Comparison of ENCODE assay signal across 9 cellular contexts in genomic region chr4:152590179-152591031, GRCh38. TPM values are rescaled to one million over a fixed set of nuclear protein-coding genes. Genes with fewer than 3 reads are reported as not detected.
DNase-seq lines count a peak whose midpoint lies in the region; ATAC-seq, FAIRE-seq and TF ChIP-seq lines count a peak whose summit lies in the region.
"Had no signal": no experiment of that assay in that cellular context is flagged by ENCODE, and none has a peak within 500 bp of the region (broad histone marks: within the 10 kb centered on the region; RNA-seq: fewer than 3 reads in every experiment).

No MANE protein-coding gene starts in this region.

- peaks cover 5% of the 10 kb centered on the region for H3K27me3 Mint-ChIP-seq in glutamatergic neuron (ENCODE audit: unreplicated experiment)

- peak; percentile 99 for DNase-seq in AG04449 (ENCODE audit: low read depth, low spot score)
- DNase-seq in HS-27A (ENCODE audit: low read depth) = peak; percentile 46
- DNase-seq in SK-MEL-5 (ENCODE audit: low read depth, low spot score) = peak; percentile 2
- no peak for DNase-seq in glutamatergic neuron
- no peak for DNase-seq in small intestine
- DNase-seq in GOT3 (lab: John Stamatoyannopoulos, UW) = no peak

- WGBS in small intestine, 3 donors = 47 to 56% (median 49%) methylated on average over 4 of the region's 4 CpGs

- in situ Hi-C loops in SK-MEL-5 (cut with HindIII; ENCODE audit: low pct_unique_long_range_greater_than_20kb, low sequenced_read_pairs) = no loop called here

- TF ChIP-seq CTCF in AG04449 (IDR thresholded peaks at IDR 0.05; ENCODE audit: insufficient read depth, low read length, missing control alignments) (no peak), glutamatergic neuron (IDR thresholded peaks at IDR 0.05; ENCODE audit: partially characterized antibody, unreplicated experiment) (no peak)

- peaks cover 2% of the 10 kb centered on the region for H3K9me3 Mint-ChIP-seq in glutamatergic neuron (ENCODE audit: unreplicated experiment)

- ATAC-seq in HG03175 (IDR thresholded peaks at IDR 0.05; ENCODE audit: unreplicated experiment) (no peak), GM21526 (IDR thresholded peaks at IDR 0.05; ENCODE audit: low FRiP score, unreplicated experiment) (no peak)

- H3K27ac Mint-ChIP-seq in glutamatergic neuron (ENCODE audit: unreplicated experiment) = peak overlapping the region; percentile 80
- H3K27ac Mint-ChIP-seq: stimulated activated naive CD8-positive, alpha-beta T cell treated with anti-CD3 and anti-CD28 coated beads, Interleukin-15, Interleukin-2, amounts not matched to agents 100 ng/mL and 50 ng/mL, for 24 hours had no signal

- H3K4me1 ChIP-seq in small intestine (ENCODE audit: control insufficient read depth in 2 of 2, insufficient read depth in 1 of 2, low read depth in 1 of 2, low read length in 1 of 2) = no peaks in the 10 kb centered on the region

- H3K4me1 Mint-ChIP-seq in glutamatergic neuron (ENCODE audit: low read depth, unreplicated experiment) = peaks cover 24% of the 10 kb centered on the region

- peak overlapping the region; percentile 82 for H3K4me3 Mint-ChIP-seq in glutamatergic neuron (ENCODE audit: unreplicated experiment)
- H3K4me3 Mint-ChIP-seq: stimulated activated naive CD8-positive, alpha-beta T cell treated with anti-CD3 and anti-CD28 coated beads, Interleukin-15, Interleukin-2, amounts not matched to agents 100 ng/mL and 50 ng/mL, for 24 hours had no signal

- peaks cover 6% of the 10 kb centered on the region for H3K36me3 Mint-ChIP-seq in glutamatergic neuron (ENCODE audit: unreplicated experiment)

- no peaks in the 10 kb centered on the region for H3K27me3 ChIP-seq in small intestine (ENCODE audit: control insufficient read depth in 2 of 2, insufficient read depth in 2 of 2, low read length in 2 of 2)

- no peak overlapping the region for H3K27ac ChIP-seq in small intestine (ENCODE audit: low read depth in 1 of 2, low read length in 1 of 2)

- CTCF ChIA-PET in AG04449 (lab: Yijun Ruan, JAX) = interaction anchor here (0.9 to 2.2 kb wide), 7 partner anchors 9 to 89 kb away, joined by 3 to 12 read pairs (median 3); no protein-coding TSS in a partner anchor

- POLR2A ChIA-PET in AG04449 (lab: Yijun Ruan, JAX) = interaction anchor here (0.8 kb wide), 1 partner anchor 91 kb away, joined by 3 read pairs; no protein-coding TSS in a partner anchor

- H3K4me3 ChIP-seq in AG04449 (ENCODE audit: low read depth, low read length) (peak overlapping the region; percentile 25; the same call in 1 of the 2 replicates), small intestine (ENCODE audit: low read depth in 1 of 2, low read length in 2 of 2) (no peak overlapping the region)

- no peaks in the 10 kb centered on the region for H3K36me3 ChIP-seq in small intestine (ENCODE audit: control insufficient read depth in 2 of 2, insufficient read depth in 2 of 2, low read length in 2 of 2)

- FAIRE-seq in small intestine (lab: Jason Lieb, UNC) = no peak

- H3K9me3 ChIP-seq in small intestine (ENCODE audit: control insufficient read depth, low read depth) = no peaks in the 10 kb centered on the region

RNA-seq across cellular contexts. Expression of gene FBXW7, which starts 54.5 kb away (rescaled TPM):
- total RNA-seq in SK-MEL-5 (2014; rRNA removed; shearing (Covaris generic)) = 16.7 and 25.0 TPM in 2 replicates
- 5.6 and 5.9 TPM in 2 replicates for polyA plus RNA-seq in SK-MEL-5 (2015; cell fraction: cytosol; rRNA removed)
- 38.2 and 39.9 TPM in 2 replicates for polyA plus RNA-seq in SK-MEL-5 (2015; cell fraction: nucleus; rRNA removed)
- total RNA-seq in glutamatergic neuron (ENCODE audit: unreplicated experiment) = 57.5 TPM
- polyA plus RNA-seq in small intestine = 1 to 10 TPM; 7.4 to 10.0 (median 7.5) TPM

Comparison
In these comparisons a context has a peak if more than half of its experiments do, and no peak if none do; other contexts are left out.
1. DNase-seq: peak in AG04449 (single experiment), HS-27A (single experiment) and SK-MEL-5 (single experiment); none in glutamatergic neuron (single experiment), small intestine (single experiment) and GOT3 (single experiment).